ENCODE assay signal across 24 cellular contexts in genomic region chr12:122459211-122459610, GRCh38. TPM values are rescaled to one million over a fixed set of nuclear protein-coding genes. Genes with fewer than 3 reads are reported as not detected.
DNase-seq lines count a peak whose midpoint lies in the region; ATAC-seq and TF ChIP-seq lines count a peak whose summit lies in the region.
"Had no signal": no experiment of that assay in that cellular context is flagged by ENCODE, and none has a peak within 500 bp of the region (broad histone marks: within the 10 kb centered on the region; RNA-seq: fewer than 3 reads in every experiment).

No MANE protein-coding gene starts in this region.

- TF ChIP-seq CTCF in Panc1 (IDR thresholded peaks at IDR 0.05) (no peak), chondrocyte (IDR thresholded peaks at IDR 0.05) (no peak), PC-3 (conservative IDR thresholded peaks at IDR 0.05; ENCODE audit: low read depth, low read length) (no peak)

- ATAC-seq in Panc1 (peak; percentile 49; the same call in 1 of the 2 replicates), PC-3 (no peak), GM21367 (IDR thresholded peaks at IDR 0.05; ENCODE audit: unreplicated experiment) (no peak), GM19023 (IDR thresholded peaks at IDR 0.05; ENCODE audit: unreplicated experiment) (no peak)
- ATAC-seq: esophagus mucosa; gastroesophageal sphincter; stimulated activated naive CD8-positive, alpha-beta T cell treated with anti-CD3 and anti-CD28 coated beads, Interleukin-15, amount 100 ng/mL, for 72 hours had no signal

- no peak overlapping the region for H2AFZ ChIP-seq in PC-3 (ENCODE audit: low read length)

- POLR2A ChIA-PET in Panc1 (lab: Charles Lee) (interaction anchor here (0.7 kb wide), 1 partner anchor 121 kb away, joined by 8 read pairs; no protein-coding TSS in a partner anchor), PC-3 (lab: Charles Lee; ENCODE audit: unreplicated experiment) (no interaction called here)

- no peaks in the 10 kb centered on the region for H3K9me2 ChIP-seq in PC-3 (replicated peaks; ENCODE audit: low read length)

- peaks cover 5 to 23% (median 17%) of the 10 kb centered on the region in 10 experiments for H3K4me1 ChIP-seq in BLaER1 treated with 17β-estradiol and CSF1 and Interleukin-3, amounts not matched to agents 10 nM and 100 nM
- peaks cover 3% of the 10 kb centered on the region; the same call in 1 of the 2 replicates for H3K4me1 ChIP-seq in Panc1 (ENCODE audit: control insufficient read depth, insufficient read depth, low read length)
- H3K4me1 ChIP-seq in PC-3 (ENCODE audit: insufficient read depth, low read length), result peaks cover 15% of the 10 kb centered on the region
- H3K4me1 ChIP-seq: ascending aorta had no signal

- DNase-seq in Panc1 (ENCODE audit: low read depth, low spot score) (no peak), fibroblast of peridontal ligament (ENCODE audit: extremely low read depth) (peak; percentile 35), posterior vena cava (ENCODE audit: low spot score) (peak; percentile 9), chondrocyte (ENCODE audit: low spot score) (no peak), PC-3 (no peak)
- DNase-seq: activated CD4-positive, CD25-positive, alpha-beta regulatory T cell treated with anti-CD3 and anti-CD28 coated beads, Interleukin-2, amount 50 U/mL, for 72 hours; COR-L47; HCEC 1CT; mammary epithelial cell; NCI-H1092; NCI-H187 treated with DMSO at 0.1 percent for 48 hours; retina; Right ventricle myocardium superior; stimulated activated CD4-positive, alpha-beta T cell treated with anti-CD3 and anti-CD28 coated beads, Interleukin-12 subunit alpha, Interleukin-12 subunit beta, amount 100 ng/mL, for 4 hours; stimulated activated CD4-positive, alpha-beta T cell treated with anti-CD3 and anti-CD28 coated beads, Interleukin-4, amount 100 ng/mL, for 4 hours; stimulated activated naive CD8-positive, alpha-beta T cell treated with anti-CD3 and anti-CD28 coated beads, Interleukin-15, amount 100 ng/mL, for 72 hours; SW 1271 had no signal

- H3K4me3 ChIP-seq in BLaER1 treated with 17β-estradiol and CSF1 and Interleukin-3, amounts not matched to agents 10 nM and 100 nM, result no peak overlapping the region
- H3K4me3 ChIP-seq in Panc1 (ENCODE audit: low read depth in 2 of 2, low read length in 2 of 2), result no peak overlapping the region
- H3K4me3 ChIP-seq in PC-3 (ENCODE audit: low read length), result no peak overlapping the region
- H3K4me3 ChIP-seq: ascending aorta, gastroesophageal sphincter had no signal

- no peak overlapping the region for H3K27ac ChIP-seq in BLaER1 treated with 17β-estradiol and CSF1 and Interleukin-3, amounts not matched to agents 10 nM and 100 nM
- no peak overlapping the region for H3K27ac ChIP-seq in Panc1 (ENCODE audit: low read length)
- no peak overlapping the region for H3K27ac ChIP-seq in PC-3 (ENCODE audit: low read length)
- H3K27ac ChIP-seq: ascending aorta, gastroesophageal sphincter had no signal

- no peak overlapping the region for H3K4me3 Mint-ChIP-seq in chondrocyte (ENCODE audit: unreplicated experiment)
- H3K4me3 Mint-ChIP-seq: activated naive CD4-positive, alpha-beta T cell treated with anti-CD3 and anti-CD28 coated beads, Interleukin-2, amount 50 U/mL, for 24 hours; stimulated activated naive CD8-positive, alpha-beta T cell treated with anti-CD3 and anti-CD28 coated beads, Interleukin-15, amount 100 ng/mL, for 72 hours had no signal

- no peaks in the 10 kb centered on the region for H3K36me3 Mint-ChIP-seq in chondrocyte (ENCODE audit: low read depth)
- H3K36me3 Mint-ChIP-seq: activated naive CD4-positive, alpha-beta T cell treated with anti-CD3 and anti-CD28 coated beads, Interleukin-2, amount 50 U/mL, for 24 hours had no signal

- CTCF ChIA-PET in Panc1 (lab: Charles Lee) (no interaction called here), PC-3 (lab: Charles Lee) (no interaction called here)

- no peaks in the 10 kb centered on the region for H3K79me2 ChIP-seq in PC-3 (ENCODE audit: low read length)

- intact Hi-C loops in Panc1 (cut with micrococcal nuclease; ENCODE audit: unreplicated experiment), result no loop called here
- intact Hi-C loops in posterior vena cava (cut with DNase I), result no loop called here
- intact Hi-C loops in PC-3 (cut with micrococcal nuclease), result no loop called here

- H3K4me2 ChIP-seq in BLaER1 treated with 17β-estradiol and CSF1 and Interleukin-3, amounts not matched to agents 10 nM and 100 nM, result peak overlapping the region in 8 of 11 experiments; percentile 8 to 58 (median 42); a peak in 11 of 22 replicates
- H3K4me2 ChIP-seq in PC-3 (ENCODE audit: low read length), result no peak overlapping the region

- no peaks in the 10 kb centered on the region for H3K27me3 Mint-ChIP-seq in chondrocyte (ENCODE audit: low read depth)
- H3K27me3 Mint-ChIP-seq: activated naive CD4-positive, alpha-beta T cell treated with anti-CD3 and anti-CD28 coated beads, Interleukin-2, amount 50 U/mL, for 24 hours; stimulated activated naive CD8-positive, alpha-beta T cell treated with anti-CD3 and anti-CD28 coated beads, Interleukin-15, amount 100 ng/mL, for 72 hours had no signal

- no peaks in the 10 kb centered on the region for H3K36me3 ChIP-seq in BLaER1 treated with 17β-estradiol and CSF1 and Interleukin-3, amounts not matched to agents 10 nM and 100 nM
- no peaks in the 10 kb centered on the region for H3K36me3 ChIP-seq in Panc1 (ENCODE audit: control insufficient read depth, insufficient read depth, low read length)
- no peaks in the 10 kb centered on the region for H3K36me3 ChIP-seq in PC-3 (ENCODE audit: low read depth, low read length)
- H3K36me3 ChIP-seq: ascending aorta, gastroesophageal sphincter had no signal

- H3K4me1 Mint-ChIP-seq in chondrocyte (ENCODE audit: low read depth), result peaks cover 3% of the 10 kb centered on the region

- no peaks in the 10 kb centered on the region for H3K9me3 Mint-ChIP-seq in chondrocyte (ENCODE audit: low read depth)
- H3K9me3 Mint-ChIP-seq: activated naive CD4-positive, alpha-beta T cell treated with anti-CD3 and anti-CD28 coated beads, Interleukin-2, amount 50 U/mL, for 24 hours; stimulated activated naive CD8-positive, alpha-beta T cell treated with anti-CD3 and anti-CD28 coated beads, Interleukin-15, amount 100 ng/mL, for 72 hours had no signal

- H3K27ac Mint-ChIP-seq in chondrocyte (ENCODE audit: unreplicated experiment), result no peak overlapping the region
- H3K27ac Mint-ChIP-seq: activated naive CD4-positive, alpha-beta T cell treated with anti-CD3 and anti-CD28 coated beads, Interleukin-2, amount 50 U/mL, for 24 hours; stimulated activated naive CD8-positive, alpha-beta T cell treated with anti-CD3 and anti-CD28 coated beads, Interleukin-15, amount 100 ng/mL, for 72 hours had no signal

- H3K27me3 ChIP-seq in BLaER1 treated with 17β-estradiol and CSF1 and Interleukin-3, amounts not matched to agents 10 nM and 100 nM, result no peaks in the 10 kb centered on the region
- H3K27me3 ChIP-seq in Panc1 (ENCODE audit: control insufficient read depth, insufficient read depth, low read length) (no peaks in the 10 kb centered on the region), PC-3 (ENCODE audit: low read length) (no peaks in the 10 kb centered on the region)
- H3K27me3 ChIP-seq: ascending aorta, gastroesophageal sphincter had no signal

- BruUV-seq in Panc1 (replicated peaks; lab: Mats Ljungman, UMichigan) (no TSS peak), PC-3 (replicated peaks; lab: Mats Ljungman, UMichigan) (no TSS peak)

- H3K9me3 ChIP-seq in BLaER1 treated with 17β-estradiol and CSF1 and Interleukin-3, amounts not matched to agents 10 nM and 100 nM (replicated peaks in 1 of 11), result no peaks in the 10 kb centered on the region
- H3K9me3 ChIP-seq in Panc1 (ENCODE audit: control insufficient read depth, insufficient read depth, low read depth, low read length) (no peaks in the 10 kb centered on the region), PC-3 (ENCODE audit: low read length) (no peaks in the 10 kb centered on the region)
- H3K9me3 ChIP-seq: ascending aorta, gastroesophageal sphincter had no signal

- H4K20me1 ChIP-seq in BLaER1 treated with 17β-estradiol and CSF1 and Interleukin-3, amounts not matched to agents 10 nM and 100 nM, result no peaks in the 10 kb centered on the region
- no peaks in the 10 kb centered on the region for H4K20me1 ChIP-seq in PC-3 (ENCODE audit: low read length)

- in situ Hi-C loops in Panc1 (cut with HindIII; ENCODE audit: low pct_unique_long_range_greater_than_20kb, low sequenced_read_pairs), result no loop called here

- no peaks in the 10 kb centered on the region for H3F3A ChIP-seq in PC-3 (ENCODE audit: low read length, unreplicated experiment)

- no peak overlapping the region for H3K9ac ChIP-seq in BLaER1 treated with 17β-estradiol and CSF1 and Interleukin-3, amounts not matched to agents 10 nM and 100 nM
- H3K9ac ChIP-seq in PC-3 (ENCODE audit: low read length), result no peak overlapping the region

RNA-seq across cellular contexts. Expression of gene CLIP1, which starts 36.7 kb away (rescaled TPM):
- total RNA-seq in Panc1 (2021; ENCODE audit: unreplicated experiment), result 117 TPM
- 52.1 TPM for polyA plus RNA-seq in Panc1 (2012; ENCODE audit: insufficient read length)
- 100 to 1,000 TPM; 141 to 226 TPM for total RNA-seq in posterior vena cava
- 74.1 to 101 TPM (median 94.7 TPM) in 3 replicates for total RNA-seq in chondrocyte
- total RNA-seq in PC-3 (2014; rRNA removed), result 46.4 and 57.9 TPM in 2 replicates

RNA-seq across cellular contexts. Expression of gene ZCCHC8, which starts 41.5 kb away (rescaled TPM):
- total RNA-seq in Panc1 (2021; ENCODE audit: unreplicated experiment), result 32.5 TPM
- 16.9 TPM for polyA plus RNA-seq in Panc1 (2012; ENCODE audit: insufficient read length)
- 10 to 100 TPM; 15.9 to 16.8 TPM for total RNA-seq in posterior vena cava
- 16.8 to 21.8 TPM (median 20.2 TPM) in 3 replicates for total RNA-seq in chondrocyte
- total RNA-seq in PC-3 (2014; rRNA removed), result 14.4 and 15.0 TPM in 2 replicates

Comparison
In these comparisons a context has a peak if more than half of its experiments do, and no peak if none do; other contexts are left out.
1. DNase-seq: peak in fibroblast of peridontal ligament (single experiment) and posterior vena cava (single experiment); none in Panc1 (single experiment), chondrocyte (single experiment) and PC-3 (single experiment).